Comparison of ENCODE assay signal across 7 cellular contexts in the genomic region with DNA sequence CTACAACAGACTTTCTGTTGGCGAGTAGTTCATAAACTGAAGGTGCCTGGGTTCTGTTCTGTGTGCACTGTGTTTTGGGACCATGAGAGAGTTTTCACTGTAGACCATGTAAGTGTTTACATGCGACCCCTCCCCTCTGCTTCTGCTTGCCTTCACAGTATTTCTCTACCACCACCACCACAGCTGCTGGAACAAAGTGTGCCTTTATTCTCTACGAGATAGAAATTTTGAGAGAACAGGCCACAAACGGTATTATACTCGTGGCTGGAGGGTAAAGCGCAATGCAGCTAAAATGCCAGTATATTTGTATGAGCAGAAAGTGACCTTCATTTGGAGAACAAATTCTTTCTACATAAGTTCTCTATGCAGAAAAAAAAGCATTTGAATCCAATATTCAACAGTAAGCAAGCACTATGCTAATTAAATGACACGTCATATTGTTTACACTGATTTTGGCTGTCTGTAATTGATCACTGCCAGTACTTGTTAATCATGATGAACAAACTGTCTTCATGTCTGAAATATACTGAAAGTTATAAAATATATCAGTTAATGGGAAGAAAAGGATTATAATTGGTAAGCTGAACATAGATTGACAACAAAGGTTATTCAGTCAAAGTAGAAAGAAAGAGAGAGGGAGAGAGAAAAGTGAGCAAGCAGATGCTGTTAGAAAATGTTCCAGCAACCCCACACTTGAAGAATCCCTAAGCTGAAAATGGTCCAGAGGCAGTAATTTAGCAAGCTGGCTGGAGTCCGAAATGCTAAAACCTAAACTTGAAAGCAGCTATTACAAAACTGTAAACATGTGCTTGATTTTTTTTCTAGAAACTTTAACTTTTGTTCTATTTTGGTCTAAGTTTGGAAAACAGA. TPM values are rescaled to one million over a fixed set of nuclear protein-coding genes. Genes with fewer than 3 reads are reported as not detected.
DNase-seq lines count a peak whose midpoint lies in the region; ATAC-seq, FAIRE-seq and TF ChIP-seq lines count a peak whose summit lies in the region.

No MANE protein-coding gene starts in this region.

- H3K27ac Mint-ChIP-seq in astrocyte (ENCODE audit: unreplicated experiment) (peak overlapping the region; percentile 81), T-cell (peak overlapping the region in 1 of 2 donors; percentile 5)
- peak overlapping the region; percentile 21 for H3K27ac Mint-ChIP-seq in stimulated activated naive B cell treated with anti-CD40 and anti-IgM and Interleukin-4, amounts not matched to agents 10 μg/mL and 1 μg/mL and 100 μg/mL, for 72 hours

- H4K20me1 ChIP-seq in astrocyte (ENCODE audit: insufficient read depth, low read length) = no peaks in the 10 kb centered on the region

- peak; percentile 16 for DNase-seq in astrocyte (ENCODE audit: low read depth)
- peak; percentile 73 for DNase-seq in inferior parietal cortex (ENCODE audit: extremely low spot score)
- DNase-seq in stimulated activated naive B cell treated with anti-CD40 and anti-IgM and Interleukin-4, amounts not matched to agents 10 μg/mL and 1 μg/mL and 100 μg/mL, for 72 hours = no peak
- DNase-seq in germinal center (ENCODE audit: low spot score) = no peak
- no peak for DNase-seq in DMS114 treated with DMSO at 0.1 percent for 48 hours (lab: John Stamatoyannopoulos, UW; ENCODE audit: unreplicated experiment)
- DNase-seq in T-cell = no peak

- POLR2A ChIA-PET in T-cell (lab: Charles Lee) = no interaction called here

- H3K4me2 ChIP-seq in astrocyte (ENCODE audit: low read length) = peak overlapping the region; percentile 61

- H3K4me1 Mint-ChIP-seq in astrocyte (ENCODE audit: low read depth, unreplicated experiment) = peaks cover 23% of the 10 kb centered on the region
- peaks cover 0 to 5% of the 10 kb centered on the region in 2 donors for H3K4me1 Mint-ChIP-seq in stimulated activated naive B cell treated with anti-CD40 and anti-IgM and Interleukin-4, amounts not matched to agents 10 μg/mL and 1 μg/mL and 100 μg/mL, for 72 hours
- H3K4me1 Mint-ChIP-seq in T-cell = peaks cover 19 to 24% (median 20%) of the 10 kb centered on the region in 3 donors

- H3K79me2 ChIP-seq in astrocyte (ENCODE audit: insufficient read depth, low read length) = no peaks in the 10 kb centered on the region

- H3K9me3 Mint-ChIP-seq in astrocyte (ENCODE audit: unreplicated experiment) = no peaks in the 10 kb centered on the region
- H3K9me3 Mint-ChIP-seq in stimulated activated naive B cell treated with anti-CD40 and anti-IgM and Interleukin-4, amounts not matched to agents 10 μg/mL and 1 μg/mL and 100 μg/mL, for 72 hours = no peaks in the 10 kb centered on the region
- H3K9me3 Mint-ChIP-seq in T-cell = no peaks in the 10 kb centered on the region

- H3K27ac ChIP-seq in HUES48 (ENCODE audit: low read depth, low read length) (peak overlapping the region; percentile 82), astrocyte (ENCODE audit: low read depth, low read length) (peak overlapping the region; percentile 70)

- H3K4me3 ChIP-seq in HUES48 (ENCODE audit: low read depth, low read length) (no peak overlapping the region), astrocyte (ENCODE audit: insufficient read depth, low read depth, low read length) (no peak overlapping the region)

- peak overlapping the region; percentile 16; the same call in 1 of the 2 replicates for H3K9ac ChIP-seq in HUES48 (ENCODE audit: low read depth, low read length)
- peak overlapping the region; percentile 43 for H3K9ac ChIP-seq in astrocyte (ENCODE audit: low read length)

- peak; percentile 82 for FAIRE-seq in astrocyte (lab: Jason Lieb, UNC)

- H3K27me3 ChIP-seq in HUES48 (ENCODE audit: control insufficient read depth, insufficient read depth, low read length) (no peaks in the 10 kb centered on the region), astrocyte (ENCODE audit: insufficient read depth, low read length) (no peaks in the 10 kb centered on the region)

- H3K9me3 ChIP-seq in HUES48 (ENCODE audit: control insufficient read depth, insufficient read depth, low read length) (no peaks in the 10 kb centered on the region), astrocyte (ENCODE audit: insufficient read depth, low read depth, low read length) (no peaks in the 10 kb centered on the region)

- CTCF ChIA-PET in T-cell (lab: Charles Lee) = interaction anchor here (0.6 to 1.3 kb wide), 3 partner anchors 8 to 1760 kb away, joined by 4 to 6 read pairs (median 5); no protein-coding TSS in a partner anchor

- peaks cover 30% of the 10 kb centered on the region for H3K36me3 ChIP-seq in HUES48 (ENCODE audit: control insufficient read depth, insufficient read depth, low read length)
- peaks cover 2% of the 10 kb centered on the region for H3K36me3 ChIP-seq in astrocyte (ENCODE audit: insufficient read depth, low read length)

- no peak for TF ChIP-seq CTCF in astrocyte (IDR thresholded peaks at IDR 0.05; ENCODE audit: insufficient read depth, low read depth, low read length)

- no peak for ATAC-seq in stimulated activated naive B cell treated with anti-CD40 and anti-IgM and Interleukin-4, amounts not matched to agents 10 μg/mL and 1 μg/mL and 100 μg/mL, for 72 hours (replicated peaks)
- ATAC-seq in T-cell (replicated peaks in 1 of 4) = no peak

- H2AFZ ChIP-seq in astrocyte (ENCODE audit: low read depth, low read length) = no peak overlapping the region

- H3K36me3 Mint-ChIP-seq in astrocyte (ENCODE audit: low read depth, unreplicated experiment) (no peaks in the 10 kb centered on the region), T-cell (peaks cover 45% of the 10 kb centered on the region)
- peaks cover 31 to 38% of the 10 kb centered on the region in 2 donors for H3K36me3 Mint-ChIP-seq in stimulated activated naive B cell treated with anti-CD40 and anti-IgM and Interleukin-4, amounts not matched to agents 10 μg/mL and 1 μg/mL and 100 μg/mL, for 72 hours

- peaks cover 49% of the 10 kb centered on the region for H3K4me1 ChIP-seq in HUES48 (ENCODE audit: control insufficient read depth, insufficient read depth, low read length)
- H3K4me1 ChIP-seq in astrocyte (ENCODE audit: insufficient read depth, low read length) = peaks cover 34% of the 10 kb centered on the region

- H3K27me3 Mint-ChIP-seq in astrocyte (ENCODE audit: low read depth, unreplicated experiment) = no peaks in the 10 kb centered on the region
- no peaks in the 10 kb centered on the region for H3K27me3 Mint-ChIP-seq in stimulated activated naive B cell treated with anti-CD40 and anti-IgM and Interleukin-4, amounts not matched to agents 10 μg/mL and 1 μg/mL and 100 μg/mL, for 72 hours
- no peaks in the 10 kb centered on the region for H3K27me3 Mint-ChIP-seq in T-cell

- H3K4me3 Mint-ChIP-seq in astrocyte (ENCODE audit: unreplicated experiment) = no peak overlapping the region
- no peak overlapping the region for H3K4me3 Mint-ChIP-seq in stimulated activated naive B cell treated with anti-CD40 and anti-IgM and Interleukin-4, amounts not matched to agents 10 μg/mL and 1 μg/mL and 100 μg/mL, for 72 hours
- H3K4me3 Mint-ChIP-seq in T-cell = no peak overlapping the region

RNA-seq across cellular contexts. Expression of a gene that starts 8.8 kb away (rescaled TPM):
- total RNA-seq in astrocyte (not detected in 2 replicates), T-cell (not detected)

RNA-seq across cellular contexts. Expression of a gene that starts 41.7 kb away (rescaled TPM):
- 24.1 and 26.2 TPM in 2 replicates for total RNA-seq in astrocyte
- 10 to 100 TPM; 19.9 to 31.1 (median 26.8) TPM for total RNA-seq in T-cell

Comparison
In these comparisons a context has a peak if more than half of its experiments do, and no peak if none do; other contexts are left out.
1. DNase-seq: peak in astrocyte (single experiment) and inferior parietal cortex (single experiment); none in stimulated activated naive B cell treated with anti-CD40 and anti-IgM and Interleukin-4, amounts not matched to agents 10 μg/mL and 1 μg/mL and 100 μg/mL, for 72 hours (single experiment), germinal center (single experiment), DMS114 treated with DMSO at 0.1 percent for 48 hours (single experiment) and T-cell (0 of 34).